ENCODE assay signal across 8 cellular contexts in the genomic region with DNA sequence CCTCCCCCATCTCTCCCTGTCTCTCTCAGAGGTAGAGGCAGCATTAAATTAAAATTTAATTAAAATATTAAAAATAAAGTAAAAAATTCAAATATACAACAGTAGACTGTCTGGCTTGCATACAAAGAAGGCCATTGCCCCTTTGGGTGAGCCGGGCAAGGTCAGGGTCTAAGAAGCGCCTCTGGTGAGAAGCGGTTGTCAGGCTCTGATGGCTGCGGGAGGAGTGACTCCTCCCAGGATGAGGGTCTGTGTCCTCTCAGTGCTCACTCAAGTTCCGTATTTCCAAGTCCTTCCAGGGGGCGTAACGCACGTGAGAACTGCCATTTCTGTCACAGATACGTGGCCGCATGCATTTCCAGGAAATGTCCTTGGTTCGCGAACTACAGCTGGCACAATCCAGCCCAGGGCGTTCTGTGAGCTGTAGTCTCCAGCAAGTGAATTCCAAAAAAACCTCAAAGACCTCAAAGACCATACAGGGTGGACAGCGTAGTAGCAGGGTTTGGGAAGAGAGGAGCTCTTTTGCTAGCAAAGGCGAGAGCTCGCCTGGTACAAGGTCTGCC. TPM values are rescaled to one million over a fixed set of nuclear protein-coding genes. Genes with fewer than 3 reads are reported as not detected.
A peak's percentile ranks its signal among the peaks of the same experiment; 100 is the strongest.
DNase-seq lines count a peak whose midpoint lies in the region; ATAC-seq, FAIRE-seq and TF ChIP-seq lines count a peak whose summit lies in the region.

No MANE protein-coding gene starts in this region.

- TF ChIP-seq POLR2A in GM12891 (IDR thresholded peaks at IDR 0.05; ENCODE audit: low read depth, low read length) = no peak

- H3K27me3 ChIP-seq in OCI-LY3 (ENCODE audit: low read depth, low read length) = no peaks in the 10 kb centered on the region
- no peaks in the 10 kb centered on the region for H3K27me3 ChIP-seq in mononuclear cell (ENCODE audit: insufficient read depth, low read length)

- H3K4me2 ChIP-seq in OCI-LY3 (ENCODE audit: low read length) = peak overlapping the region; percentile 81

- H3K4me1 ChIP-seq in OCI-LY3 (ENCODE audit: low read length) (0 out of 2 replicates have a peak, but pooled peaks cover 3% of the 10 kb centered on the region), mononuclear cell (ENCODE audit: insufficient read depth, low read length) (peaks cover 21% of the 10 kb centered on the region)

- H3K9me3 ChIP-seq in OCI-LY3 (ENCODE audit: insufficient read depth, low read length) (no peaks in the 10 kb centered on the region), mononuclear cell (ENCODE audit: low read depth, low read length) (no peaks in the 10 kb centered on the region)

- peaks cover 10% of the 10 kb centered on the region for H3K36me3 ChIP-seq in OCI-LY3 (replicated peaks; ENCODE audit: low read depth, low read length)

- no peak for FAIRE-seq in GM12891 (lab: Jason Lieb, UNC)

- no peak for DNase-seq in AG10803 (ENCODE audit: low read depth)
- no peak for DNase-seq in GM12891 (ENCODE audit: insufficient read length, low spot score)
- DNase-seq in coronary artery (ENCODE audit: low spot score) = peak; percentile 87
- no peak for DNase-seq in germinal center (ENCODE audit: low spot score)
- no peak for DNase-seq in RPMI8226

- H2AFZ ChIP-seq in OCI-LY3 (ENCODE audit: low read depth, low read length) = peak overlapping the region; percentile 98

- H3K27ac ChIP-seq in OCI-LY3 (ENCODE audit: low read length) = peak overlapping the region; percentile 51; the same call in 1 of the 2 replicates
- H3K27ac ChIP-seq in coronary artery = peak overlapping the region; percentile 98

- TF ChIP-seq CTCF in AG10803 (conservative IDR thresholded peaks at IDR 0.05; ENCODE audit: low read length) (no peak), OCI-LY3 (IDR thresholded peaks at IDR 0.05; ENCODE audit: low read depth, low read length) (no peak), coronary artery (IDR thresholded peaks at IDR 0.05) (no peak)

- H3K4me3 ChIP-seq in AG10803 (ENCODE audit: low read length) (peak overlapping the region; percentile 87), OCI-LY3 (ENCODE audit: low read length) (peak overlapping the region; percentile 90), coronary artery (peak overlapping the region; percentile 93), mononuclear cell (ENCODE audit: low read length) (peak overlapping the region; percentile 80)

- peak overlapping the region; percentile 69 for H3K9ac ChIP-seq in OCI-LY3 (ENCODE audit: low read length)

- no peaks in the 10 kb centered on the region for H4K20me1 ChIP-seq in OCI-LY3 (ENCODE audit: insufficient read depth, low read length)

- no peaks in the 10 kb centered on the region for H3K79me2 ChIP-seq in OCI-LY3 (ENCODE audit: low read length)

- ATAC-seq in HG03025 (IDR thresholded peaks at IDR 0.05; ENCODE audit: low FRiP score, unreplicated experiment) = peak; percentile 30

TF ChIP-seq in GM12891, 5 proteins besides CTCF, POLR2A, EP300 and RAD21:
- TF ChIP-seq POU2F2 (IDR thresholded peaks at IDR 0.05; ENCODE audit: low read depth, low read length) (peak; percentile 47; the same call in 1 of the 2 replicates), SPI1 (IDR thresholded peaks at IDR 0.05; ENCODE audit: low read depth, low read length) (no peak)

RNA-seq across cellular contexts. Expression of gene ZNF181, which starts 0.7 kb away (rescaled TPM):
- polyA plus RNA-seq in GM12891 (2012; ENCODE audit: low read depth, missing spikeins) = 4.4 TPM
- total RNA-seq in mononuclear cell = 5.6 TPM

RNA-seq across cellular contexts. Expression of gene ZNF599, which starts 39.7 kb away (rescaled TPM):
- polyA plus RNA-seq in GM12891 (2012; ENCODE audit: low read depth, missing spikeins) = 2.2 TPM
- total RNA-seq in mononuclear cell = 2.3 TPM

RNA-seq across cellular contexts. Expression of gene ZNF302, which starts 55.9 kb away (rescaled TPM):
- 12.2 TPM for polyA plus RNA-seq in GM12891 (2012; ENCODE audit: low read depth, missing spikeins)
- total RNA-seq in mononuclear cell = 7.7 TPM

RNA-seq across cellular contexts. Expression of gene SCGB2B2, which starts 56.4 kb away (rescaled TPM):
- polyA plus RNA-seq in GM12891 (2012; ENCODE audit: low read depth, missing spikeins) = 0.03 TPM
- total RNA-seq in mononuclear cell = 0.10 TPM
